ENCODE assay signal across 23 cellular contexts in genomic region chr10:16314259-16314658, GRCh38.
DNase-seq lines count a peak whose midpoint lies in the region; ATAC-seq, FAIRE-seq and TF ChIP-seq lines count a peak whose summit lies in the region.
"Had no signal": no experiment of that assay in that cellular context is flagged by ENCODE, and none has a peak within 500 bp of the region (broad histone marks: within the 10 kb centered on the region; RNA-seq: fewer than 3 reads in every experiment).

No MANE protein-coding gene starts in this region.

- H3K4ac ChIP-seq in neuronal stem cell (ENCODE audit: low read length) = no peak overlapping the region

- H2BK15ac ChIP-seq in neuronal stem cell (ENCODE audit: low read length) = no peak overlapping the region

- no peaks in the 10 kb centered on the region for H3K36me3 Mint-ChIP-seq in activated naive CD4-positive, alpha-beta T cell treated with anti-CD3 and anti-CD28 coated beads for 36 hours (ENCODE audit: low read depth)
- H3K36me3 Mint-ChIP-seq: CD4-positive, CD25-positive, alpha-beta regulatory T cell; immature natural killer cell had no signal

- H3K9me3 Mint-ChIP-seq in activated naive CD4-positive, alpha-beta T cell treated with anti-CD3 and anti-CD28 coated beads for 36 hours = peaks cover 9% of the 10 kb centered on the region

- no peaks in the 10 kb centered on the region for H3K4me1 Mint-ChIP-seq in activated naive CD4-positive, alpha-beta T cell treated with anti-CD3 and anti-CD28 coated beads for 36 hours (ENCODE audit: low read depth)
- H3K4me1 Mint-ChIP-seq: activated B cell treated with CpG ODN at 0.5 μM for 24 hours; CD4-positive, CD25-positive, alpha-beta regulatory T cell; immature natural killer cell; T-helper 17 cell had no signal

- TF ChIP-seq CTCF in K562 (IDR thresholded peaks at IDR 0.05 in 2 of 3, conservative IDR thresholded peaks at IDR 0.05 in 1 of 3; ENCODE audit: insufficient read depth in 2 of 3, low read depth in 1 of 3, low read length in 3 of 3) = peak; percentile 13 to 45 (median 35); a peak in 3 of 6 replicates

- no TSS peak for BruUV-seq in K562 (replicated peaks; lab: Mats Ljungman, UMichigan)

- H3K9ac ChIP-seq in K562 (ENCODE audit: insufficient read depth in 1 of 2, low read depth in 2 of 2, low read length in 2 of 2) = no peak overlapping the region
- no peak overlapping the region for H3K9ac ChIP-seq in neuronal stem cell (ENCODE audit: low read depth, low read length, poor library complexity)

- H3K4me3 Mint-ChIP-seq in activated naive CD4-positive, alpha-beta T cell treated with anti-CD3 and anti-CD28 coated beads for 36 hours = no peak overlapping the region
- H3K4me3 Mint-ChIP-seq: activated B cell treated with CpG ODN at 0.5 μM for 24 hours; CD4-positive, CD25-positive, alpha-beta regulatory T cell; immature natural killer cell; stimulated activated naive CD8-positive, alpha-beta T cell treated with anti-CD3 and anti-CD28 coated beads, Interleukin-15, Interleukin-2, amounts not matched to agents 100 ng/mL and 50 ng/mL, for 24 hours; T-helper 17 cell had no signal

- H3K9me3 ChIP-seq in K562 (replicated peaks; ENCODE audit: control insufficient read depth, insufficient read depth, low read depth, low read length) (no peaks in the 10 kb centered on the region), neuronal stem cell (replicated peaks in 1 of 2; ENCODE audit: control insufficient read depth in 2 of 2, insufficient read depth in 1 of 2, low read depth in 1 of 2, low read length in 2 of 2) (no peaks in the 10 kb centered on the region)
- H3K9me3 ChIP-seq: lower lobe of right lung, sigmoid colon had no signal

- H4K91ac ChIP-seq in neuronal stem cell (ENCODE audit: low read depth, low read length, poor library complexity) = no peak overlapping the region

- H3K36me3 ChIP-seq in K562 (ENCODE audit: control insufficient read depth, insufficient read depth, low read length) (no peaks in the 10 kb centered on the region), neuronal stem cell (replicated peaks in 1 of 2; ENCODE audit: control insufficient read depth in 2 of 2, insufficient read depth in 2 of 2, low read length in 2 of 2) (no peaks in the 10 kb centered on the region)
- H3K36me3 ChIP-seq: lower lobe of right lung, sigmoid colon, transverse colon had no signal

- H3K4me2 ChIP-seq in K562 (ENCODE audit: insufficient read depth, low read length) (no peak overlapping the region), neuronal stem cell (ENCODE audit: insufficient read depth, low read length, poor library complexity, severe bottlenecking) (no peak overlapping the region)

- H2AK5ac ChIP-seq in neuronal stem cell (ENCODE audit: low read depth, low read length) = no peak overlapping the region

- H3K27ac Mint-ChIP-seq in activated naive CD4-positive, alpha-beta T cell treated with anti-CD3 and anti-CD28 coated beads for 36 hours = no peak overlapping the region
- H3K27ac Mint-ChIP-seq: activated B cell treated with CpG ODN at 0.5 μM for 24 hours; CD4-positive, CD25-positive, alpha-beta regulatory T cell; immature natural killer cell; stimulated activated naive CD8-positive, alpha-beta T cell treated with anti-CD3 and anti-CD28 coated beads, Interleukin-15, Interleukin-2, amounts not matched to agents 100 ng/mL and 50 ng/mL, for 24 hours; T-helper 17 cell had no signal

- peak; percentile 9 for DNase-seq in activated naive CD4-positive, alpha-beta T cell treated with anti-CD3 and anti-CD28 coated beads for 36 hours
- no peak for DNase-seq in activated naive CD4-positive, alpha-beta T cell (lab: John Stamatoyannopoulos, UW)
- peak; percentile 15 to 20 (median 18) for DNase-seq in K562 (ENCODE audit: extremely low read depth in 1 of 4, low spot score in 3 of 4)
- DNase-seq in renal cortical epithelial cell (ENCODE audit: low read depth) = peak; percentile 28
- no peak for DNase-seq in nucleus accumbens (lab: John Stamatoyannopoulos, UW)
- DNase-seq in neuronal stem cell (ENCODE audit: low spot score) = no peak
- DNase-seq: activated B cell treated with CpG ODN at 0.5 μM for 24 hours; activated CD8-positive, alpha-beta memory T cell treated with anti-CD3 and anti-CD28 coated beads for 24 hours; DMS79; dorsolateral prefrontal cortex; immature natural killer cell; lower lobe of right lung; NCI-H1694; NCI-H226; Right ventricle myocardium superior; sigmoid colon; T-helper 17 cell; transverse colon had no signal

- no peak overlapping the region for H4K8ac ChIP-seq in neuronal stem cell (ENCODE audit: low read depth, low read length)

- no peak overlapping the region for H2AFZ ChIP-seq in K562 (ENCODE audit: low read depth, low read length)
- H2AFZ ChIP-seq in neuronal stem cell (ENCODE audit: low read length) = no peak overlapping the region

- H3K27me3 ChIP-seq in K562 (ENCODE audit: control insufficient read depth in 2 of 2, insufficient read depth in 2 of 2, low read length in 2 of 2) (no peaks in the 10 kb centered on the region), neuronal stem cell (ENCODE audit: control insufficient read depth in 3 of 3, insufficient read depth in 3 of 3, low read depth in 1 of 3, low read length in 3 of 3) (no peaks in the 10 kb centered on the region)
- H3K27me3 ChIP-seq: dorsolateral prefrontal cortex, sigmoid colon, transverse colon had no signal

- intact Hi-C loops in activated naive CD4-positive, alpha-beta T cell treated with anti-CD3 and anti-CD28 coated beads for 36 hours (cut with micrococcal nuclease) = loop anchor here (1.0 to 10.0 kb wide), 3 partner anchors 231 to 495 kb away; no protein-coding TSS in a partner anchor
- intact Hi-C loops in K562 (cut with micrococcal nuclease) = loop anchor here (1.0 kb wide), 1 partner anchor 463 kb away; no protein-coding TSS in a partner anchor

- in situ Hi-C loops in K562 (cut with MboI) = no loop called here

- H3K79me1 ChIP-seq in neuronal stem cell (ENCODE audit: low read depth, low read length) = no peaks in the 10 kb centered on the region

- TF ChIP-seq RAD21 in K562 (CRISPR knock-in tag; conservative IDR thresholded peaks at IDR 0.05 in 1 of 2, IDR thresholded peaks at IDR 0.05 in 1 of 2) = peak in 1 of 2 experiments; percentile 59; a peak in 2 of 4 replicates

- no peaks in the 10 kb centered on the region for H3K79me2 ChIP-seq in K562 (ENCODE audit: control insufficient read depth, insufficient read depth, low read length)

- H3K18ac ChIP-seq in neuronal stem cell (ENCODE audit: low read length) = no peak overlapping the region

- FAIRE-seq in K562 (lab: Jason Lieb, UNC) = no peak
- FAIRE-seq: bronchial epithelial cell had no signal

- no peak for TF ChIP-seq POLR2A in K562 (conservative IDR thresholded peaks at IDR 0.05)

- no peak overlapping the region for H2BK12ac ChIP-seq in neuronal stem cell (ENCODE audit: low read length)

- peaks cover 2% of the 10 kb centered on the region for H3K27me3 Mint-ChIP-seq in activated naive CD4-positive, alpha-beta T cell treated with anti-CD3 and anti-CD28 coated beads for 36 hours (ENCODE audit: low read depth)
- H3K27me3 Mint-ChIP-seq: activated B cell treated with CpG ODN at 0.5 μM for 24 hours; CD4-positive, CD25-positive, alpha-beta regulatory T cell had no signal

- no peaks in the 10 kb centered on the region for H3K9me1 ChIP-seq in K562 (ENCODE audit: control insufficient read depth, insufficient read depth, low read length)

- CTCF ChIA-PET in activated naive CD4-positive, alpha-beta T cell treated with anti-CD3 and anti-CD28 coated beads for 36 hours (lab: Charles Lee) = no interaction called here
- CTCF ChIA-PET in K562 (lab: Yijun Ruan, JAX; ENCODE audit: low intra/inter-chr PET ratio) = no interaction called here

- H3K14ac ChIP-seq in neuronal stem cell (ENCODE audit: low read length) = no peak overlapping the region

- H3K27ac ChIP-seq in K562 (ENCODE audit: extremely low read depth, low read depth, low read length) = no peak overlapping the region
- H3K27ac ChIP-seq in neuronal stem cell (replicated peaks; ENCODE audit: low read length) = no peak overlapping the region
- H3K27ac ChIP-seq: dorsolateral prefrontal cortex, lower lobe of right lung, sigmoid colon, transverse colon had no signal

- H3K4me1 ChIP-seq in K562 (replicated peaks in 1 of 2; ENCODE audit: control insufficient read depth in 2 of 2, insufficient read depth in 2 of 2, low read length in 2 of 2) = no peaks in the 10 kb centered on the region
- H3K4me1 ChIP-seq in neuronal stem cell (ENCODE audit: control insufficient read depth in 2 of 2, insufficient read depth in 1 of 2, low read depth in 1 of 2, low read length in 2 of 2) = no peaks in the 10 kb centered on the region
- H3K4me1 ChIP-seq: lower lobe of right lung, sigmoid colon, transverse colon had no signal

- ATAC-seq in GM21423 (IDR thresholded peaks at IDR 0.05; ENCODE audit: unreplicated experiment) = peak; percentile 56
- peak; percentile 67 for ATAC-seq in K562
- no peak for ATAC-seq in HG03175 (IDR thresholded peaks at IDR 0.05; ENCODE audit: unreplicated experiment)
- ATAC-seq: lower lobe of right lung, T-helper 17 cell had no signal

- H2BK5ac ChIP-seq in neuronal stem cell (ENCODE audit: low read length) = no peak overlapping the region

- no peak for TF ChIP-seq EP300 in K562 (IDR thresholded peaks at IDR 0.05; ENCODE audit: low read length)

- POLR2A ChIA-PET in K562 (lab: Yijun Ruan, JAX) = interaction anchor here (0.5 kb wide), 1 partner anchor 231 kb away, joined by 3 read pairs; no protein-coding TSS in a partner anchor

- H3K4me3 ChIP-seq in K562 = no peak overlapping the region
- H3K4me3 ChIP-seq in neuronal stem cell (ENCODE audit: low read length in 2 of 2) = no peak overlapping the region
- H3K4me3 ChIP-seq: dorsolateral prefrontal cortex, lower lobe of right lung, sigmoid colon, transverse colon had no signal

- no peak overlapping the region for H3K23ac ChIP-seq in neuronal stem cell (ENCODE audit: low read depth, low read length, poor library complexity)

- no peak overlapping the region for H2BK120ac ChIP-seq in neuronal stem cell (ENCODE audit: low read depth, low read length)

- no peaks in the 10 kb centered on the region for H4K20me1 ChIP-seq in K562 (replicated peaks; ENCODE audit: control insufficient read depth, insufficient read depth, low read length)

TF ChIP-seq in K562, 482 proteins besides CTCF, POLR2A, EP300 and RAD21 (continues in another document):
- TF ChIP-seq JUND (IDR thresholded peaks at IDR 0.05; ENCODE audit: borderline replicate concordance, low read depth, low read length) (no peak), JUND (tag; IDR thresholded peaks at IDR 0.05; ENCODE audit: borderline replicate concordance, low read depth, low read length) (no peak), NR2C2 (CRISPR knock-in tag; IDR thresholded peaks at IDR 0.05) (no peak), NR2C2 (tag; IDR thresholded peaks at IDR 0.05) (peak; percentile 51; the same call in 1 of the 2 replicates)

Comparison
In these comparisons a context has a peak if more than half of its experiments do, and no peak if none do; other contexts are left out.
1. DNase-seq: peak in activated naive CD4-positive, alpha-beta T cell treated with anti-CD3 and anti-CD28 coated beads for 36 hours (single experiment), K562 (4 of 4) and renal cortical epithelial cell (single experiment); none in activated naive CD4-positive, alpha-beta T cell (0 of 4), nucleus accumbens (0 of 56) and neuronal stem cell (single experiment).